Comparison of ENCODE assay signal across 1 cellular context in genomic region chr4:9454284-9454683, GRCh38.
A peak's percentile ranks its signal among the peaks of the same experiment; 100 is the strongest.
TF ChIP-seq lines count a peak whose summit lies in the region.

No MANE protein-coding gene starts in this region.

TF ChIP-seq in HepG2, 621 proteins besides CTCF, POLR2A, EP300 and RAD21 (continued from another document):
- peak; percentile 33; the same call in 1 of the 2 replicates for TF ChIP-seq PATZ1 (CRISPR knock-in tag; IDR thresholded peaks at IDR 0.05)
